In genomic region chr14:33709286-33709685, GRCh38 we compare ENCODE assay signal across 15 cellular contexts.
DNase-seq lines count a peak whose midpoint lies in the region; FAIRE-seq and TF ChIP-seq lines count a peak whose summit lies in the region.
"Had no signal": no experiment of that assay in that cellular context is flagged by ENCODE, and none has a peak within 500 bp of the region (broad histone marks: within the 10 kb centered on the region; RNA-seq: fewer than 3 reads in every experiment).

No MANE protein-coding gene starts in this region.

- H3K4me2 ChIP-seq in GM23248 (ENCODE audit: unreplicated experiment): no peak overlapping the region

- no peaks in the 10 kb centered on the region for H3K79me2 ChIP-seq in GM23248 (ENCODE audit: insufficient read depth)

- intact Hi-C loops in left ventricle myocardium inferior (cut with micrococcal nuclease): no loop called here

- no peaks in the 10 kb centered on the region for H3F3A ChIP-seq in GM23248 (ENCODE audit: insufficient read depth)

- DNase-seq in AG10803 (ENCODE audit: low read depth): peak; percentile 12
- DNase-seq in GM23248: peak; percentile 12
- peak; percentile 37 for DNase-seq in astrocyte of the spinal cord (ENCODE audit: low read depth, low spot score)
- DNase-seq in fibroblast of mammary gland (ENCODE audit: low read depth): peak; percentile 69
- DNase-seq in GDM1 (lab: John Stamatoyannopoulos, UW): no peak
- DNase-seq in left ventricle myocardium inferior: no peak
- DNase-seq in H7: no peak
- no peak for DNase-seq in RCC 7860 (ENCODE audit: low spot score)
- DNase-seq: BE2C; CD4-positive, alpha-beta memory T cell; DND-41 had no signal

- no peak overlapping the region for H3K27ac ChIP-seq in GM23248
- H3K27ac ChIP-seq in left ventricle myocardium inferior (replicated peaks): no peak overlapping the region
- H3K27ac ChIP-seq: C4-2B had no signal

- no peak overlapping the region for H2AFZ ChIP-seq in GM23248

- no peaks in the 10 kb centered on the region for H3K9me3 ChIP-seq in GM23248 (ENCODE audit: low read depth)
- H3K9me3 ChIP-seq in left ventricle myocardium inferior (replicated peaks): no peaks in the 10 kb centered on the region
- H3K9me3 ChIP-seq: BE2C had no signal

- no peaks in the 10 kb centered on the region for H4K20me1 ChIP-seq in GM23248 (ENCODE audit: insufficient read depth)

- no peaks in the 10 kb centered on the region for H3K4me1 ChIP-seq in GM23248 (ENCODE audit: insufficient read depth)
- no peaks in the 10 kb centered on the region for H3K4me1 ChIP-seq in left ventricle myocardium inferior
- H3K4me1 ChIP-seq: BE2C had no signal

- H3K4me3 ChIP-seq in AG10803 (ENCODE audit: low read length) (no peak overlapping the region), GM23248 (no peak overlapping the region), astrocyte of the spinal cord (ENCODE audit: low read depth, low read length) (no peak overlapping the region), fibroblast of mammary gland (ENCODE audit: control insufficient read depth, low read depth, low read length) (no peak overlapping the region), left ventricle myocardium inferior (no peak overlapping the region), H7 (ENCODE audit: insufficient read depth, low read depth, low read length) (no peak overlapping the region)
- H3K4me3 ChIP-seq: GM12878 had no signal

- H3K36me3 ChIP-seq in GM23248 (ENCODE audit: low read depth) (no peaks in the 10 kb centered on the region), left ventricle myocardium inferior (no peaks in the 10 kb centered on the region), H7 (replicated peaks; ENCODE audit: control insufficient read depth, insufficient read depth, low read length) (no peaks in the 10 kb centered on the region)
- H3K36me3 ChIP-seq: BE2C had no signal

- H3K27me3 ChIP-seq in GM23248 (replicated peaks; ENCODE audit: insufficient read depth): no peaks in the 10 kb centered on the region
- H3K27me3 ChIP-seq in left ventricle myocardium inferior (ENCODE audit: low read depth): no peaks in the 10 kb centered on the region
- H3K27me3 ChIP-seq in H7 (ENCODE audit: control insufficient read depth, insufficient read depth, low read length): no peaks in the 10 kb centered on the region
- H3K27me3 ChIP-seq: BE2C had no signal

- H3K9me2 ChIP-seq in GM23248 (ENCODE audit: insufficient read depth): no peaks in the 10 kb centered on the region

- in situ Hi-C loops in GM23248 (cut with MboI) (no loop called here), astrocyte of the spinal cord (cut with HindIII; ENCODE audit: low sequenced_read_pairs) (no loop called here)

- WGBS in GM23248 (ENCODE audit: low coverage in 1 of 2, low lambda C conversion rate in 2 of 2, missing lambda C conversion rate in 2 of 2), 2 experiments: 42 to 43% methylated on average over 4 of the region's 4 CpGs

- H3K9ac ChIP-seq in GM23248: no peak overlapping the region

- FAIRE-seq in RCC 7860 (lab: Jason Lieb, UNC): no peak
- FAIRE-seq: GM12878, GM18507, H54 had no signal

- TF ChIP-seq CTCF in AG10803 (conservative IDR thresholded peaks at IDR 0.05; ENCODE audit: low read length) (no peak), astrocyte of the spinal cord (IDR thresholded peaks at IDR 0.05; ENCODE audit: low read depth, low read length) (no peak), fibroblast of mammary gland (conservative IDR thresholded peaks at IDR 0.05; ENCODE audit: control insufficient read depth, insufficient read depth, low read depth, low read length) (no peak), left ventricle myocardium inferior (IDR thresholded peaks at IDR 0.05; ENCODE audit: borderline replicate concordance) (no peak)

Comparison
In these comparisons a context has a peak if more than half of its experiments do, and no peak if none do; other contexts are left out.
1. DNase-seq: peak in AG10803 (single experiment), GM23248 (single experiment), astrocyte of the spinal cord (single experiment) and fibroblast of mammary gland (single experiment); none in GDM1 (single experiment), left ventricle myocardium inferior (single experiment), H7 (single experiment) and RCC 7860 (single experiment).